ENCODE assay signal across 1 cellular context in genomic region chrX:92231391-92231790, GRCh38.
TF ChIP-seq lines count a peak whose summit lies in the region.

No MANE protein-coding gene starts in this region.

TF ChIP-seq in H1, 55 proteins besides CTCF, POLR2A, EP300 and RAD21:
- no peak for TF ChIP-seq SAP30 (IDR thresholded peaks at IDR 0.05; ENCODE audit: insufficient read depth, insufficient replicate concordance, low read length)
- TF ChIP-seq NANOG (IDR thresholded peaks at IDR 0.05; ENCODE audit: insufficient read depth, low read depth, low read length, poor library complexity, severe bottlenecking): no peak
- TF ChIP-seq TBP (IDR thresholded peaks at IDR 0.05; ENCODE audit: low read depth, low read length): no peak
- no peak for TF ChIP-seq GTF2F1 (IDR thresholded peaks at IDR 0.05; ENCODE audit: borderline replicate concordance, low read depth, low read length)
- TF ChIP-seq SUZ12 (IDR thresholded peaks at IDR 0.05; ENCODE audit: low read length): no peak
- TF ChIP-seq HDAC6 (IDR thresholded peaks at IDR 0.05; ENCODE audit: low read depth, low read length): no peak
- TF ChIP-seq EGR1 (IDR thresholded peaks at IDR 0.05; ENCODE audit: borderline replicate concordance, low read depth, low read length): no peak
- TF ChIP-seq, protein P1, sequence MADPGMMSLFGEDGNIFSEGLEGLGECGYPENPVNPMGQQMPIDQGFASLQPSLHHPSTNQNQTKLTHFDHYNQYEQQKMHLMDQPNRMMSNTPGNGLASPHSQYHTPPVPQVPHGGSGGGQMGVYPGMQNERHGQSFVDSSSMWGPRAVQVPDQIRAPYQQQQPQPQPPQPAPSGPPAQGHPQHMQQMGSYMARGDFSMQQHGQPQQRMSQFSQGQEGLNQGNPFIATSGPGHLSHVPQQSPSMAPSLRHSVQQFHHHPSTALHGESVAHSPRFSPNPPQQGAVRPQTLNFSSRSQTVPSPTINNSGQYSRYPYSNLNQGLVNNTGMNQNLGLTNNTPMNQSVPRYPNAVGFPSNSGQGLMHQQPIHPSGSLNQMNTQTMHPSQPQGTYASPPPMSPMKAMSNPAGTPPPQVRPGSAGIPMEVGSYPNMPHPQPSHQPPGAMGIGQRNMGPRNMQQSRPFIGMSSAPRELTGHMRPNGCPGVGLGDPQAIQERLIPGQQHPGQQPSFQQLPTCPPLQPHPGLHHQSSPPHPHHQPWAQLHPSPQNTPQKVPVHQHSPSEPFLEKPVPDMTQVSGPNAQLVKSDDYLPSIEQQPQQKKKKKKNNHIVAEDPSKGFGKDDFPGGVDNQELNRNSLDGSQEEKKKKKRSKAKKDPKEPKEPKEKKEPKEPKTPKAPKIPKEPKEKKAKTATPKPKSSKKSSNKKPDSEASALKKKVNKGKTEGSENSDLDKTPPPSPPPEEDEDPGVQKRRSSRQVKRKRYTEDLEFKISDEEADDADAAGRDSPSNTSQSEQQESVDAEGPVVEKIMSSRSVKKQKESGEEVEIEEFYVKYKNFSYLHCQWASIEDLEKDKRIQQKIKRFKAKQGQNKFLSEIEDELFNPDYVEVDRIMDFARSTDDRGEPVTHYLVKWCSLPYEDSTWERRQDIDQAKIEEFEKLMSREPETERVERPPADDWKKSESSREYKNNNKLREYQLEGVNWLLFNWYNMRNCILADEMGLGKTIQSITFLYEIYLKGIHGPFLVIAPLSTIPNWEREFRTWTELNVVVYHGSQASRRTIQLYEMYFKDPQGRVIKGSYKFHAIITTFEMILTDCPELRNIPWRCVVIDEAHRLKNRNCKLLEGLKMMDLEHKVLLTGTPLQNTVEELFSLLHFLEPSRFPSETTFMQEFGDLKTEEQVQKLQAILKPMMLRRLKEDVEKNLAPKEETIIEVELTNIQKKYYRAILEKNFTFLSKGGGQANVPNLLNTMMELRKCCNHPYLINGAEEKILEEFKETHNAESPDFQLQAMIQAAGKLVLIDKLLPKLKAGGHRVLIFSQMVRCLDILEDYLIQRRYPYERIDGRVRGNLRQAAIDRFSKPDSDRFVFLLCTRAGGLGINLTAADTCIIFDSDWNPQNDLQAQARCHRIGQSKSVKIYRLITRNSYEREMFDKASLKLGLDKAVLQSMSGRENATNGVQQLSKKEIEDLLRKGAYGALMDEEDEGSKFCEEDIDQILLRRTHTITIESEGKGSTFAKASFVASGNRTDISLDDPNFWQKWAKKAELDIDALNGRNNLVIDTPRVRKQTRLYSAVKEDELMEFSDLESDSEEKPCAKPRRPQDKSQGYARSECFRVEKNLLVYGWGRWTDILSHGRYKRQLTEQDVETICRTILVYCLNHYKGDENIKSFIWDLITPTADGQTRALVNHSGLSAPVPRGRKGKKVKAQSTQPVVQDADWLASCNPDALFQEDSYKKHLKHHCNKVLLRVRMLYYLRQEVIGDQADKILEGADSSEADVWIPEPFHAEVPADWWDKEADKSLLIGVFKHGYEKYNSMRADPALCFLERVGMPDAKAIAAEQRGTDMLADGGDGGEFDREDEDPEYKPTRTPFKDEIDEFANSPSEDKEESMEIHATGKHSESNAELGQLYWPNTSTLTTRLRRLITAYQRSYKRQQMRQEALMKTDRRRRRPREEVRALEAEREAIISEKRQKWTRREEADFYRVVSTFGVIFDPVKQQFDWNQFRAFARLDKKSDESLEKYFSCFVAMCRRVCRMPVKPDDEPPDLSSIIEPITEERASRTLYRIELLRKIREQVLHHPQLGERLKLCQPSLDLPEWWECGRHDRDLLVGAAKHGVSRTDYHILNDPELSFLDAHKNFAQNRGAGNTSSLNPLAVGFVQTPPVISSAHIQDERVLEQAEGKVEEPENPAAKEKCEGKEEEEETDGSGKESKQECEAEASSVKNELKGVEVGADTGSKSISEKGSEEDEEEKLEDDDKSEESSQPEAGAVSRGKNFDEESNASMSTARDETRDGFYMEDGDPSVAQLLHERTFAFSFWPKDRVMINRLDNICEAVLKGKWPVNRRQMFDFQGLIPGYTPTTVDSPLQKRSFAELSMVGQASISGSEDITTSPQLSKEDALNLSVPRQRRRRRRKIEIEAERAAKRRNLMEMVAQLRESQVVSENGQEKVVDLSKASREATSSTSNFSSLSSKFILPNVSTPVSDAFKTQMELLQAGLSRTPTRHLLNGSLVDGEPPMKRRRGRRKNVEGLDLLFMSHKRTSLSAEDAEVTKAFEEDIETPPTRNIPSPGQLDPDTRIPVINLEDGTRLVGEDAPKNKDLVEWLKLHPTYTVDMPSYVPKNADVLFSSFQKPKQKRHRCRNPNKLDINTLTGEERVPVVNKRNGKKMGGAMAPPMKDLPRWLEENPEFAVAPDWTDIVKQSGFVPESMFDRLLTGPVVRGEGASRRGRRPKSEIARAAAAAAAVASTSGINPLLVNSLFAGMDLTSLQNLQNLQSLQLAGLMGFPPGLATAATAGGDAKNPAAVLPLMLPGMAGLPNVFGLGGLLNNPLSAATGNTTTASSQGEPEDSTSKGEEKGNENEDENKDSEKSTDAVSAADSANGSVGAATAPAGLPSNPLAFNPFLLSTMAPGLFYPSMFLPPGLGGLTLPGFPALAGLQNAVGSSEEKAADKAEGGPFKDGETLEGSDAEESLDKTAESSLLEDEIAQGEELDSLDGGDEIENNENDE (IDR thresholded peaks at IDR 0.05; ENCODE audit: insufficient replicate concordance, low read length): no peak
- no peak for TF ChIP-seq RFX5 (IDR thresholded peaks at IDR 0.05; ENCODE audit: borderline replicate concordance, low read depth, low read length)
- no peak for TF ChIP-seq GABPA (IDR thresholded peaks at IDR 0.05; ENCODE audit: borderline replicate concordance, insufficient read depth, low read length)
- TF ChIP-seq SIRT6 (IDR thresholded peaks at IDR 0.05; ENCODE audit: low read length): no peak
- TF ChIP-seq POU5F1 (IDR thresholded peaks at IDR 0.05; ENCODE audit: low read depth, low read length): no peak
- no peak for TF ChIP-seq JUN (IDR thresholded peaks at IDR 0.05; ENCODE audit: low read depth, low read length)
- no peak for TF ChIP-seq PHF8 (conservative IDR thresholded peaks at IDR 0.05; ENCODE audit: low read depth, low read length)
- no peak for TF ChIP-seq TAF7 (optimal IDR thresholded peaks at IDR 0.05; ENCODE audit: borderline replicate concordance, low read depth, low read length)
- no peak for TF ChIP-seq CREB1 (IDR thresholded peaks at IDR 0.05)
- TF ChIP-seq, protein P2, sequence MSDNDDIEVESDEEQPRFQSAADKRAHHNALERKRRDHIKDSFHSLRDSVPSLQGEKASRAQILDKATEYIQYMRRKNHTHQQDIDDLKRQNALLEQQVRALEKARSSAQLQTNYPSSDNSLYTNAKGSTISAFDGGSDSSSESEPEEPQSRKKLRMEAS (IDR thresholded peaks at IDR 0.05): no peak
- TF ChIP-seq BCL11A (IDR thresholded peaks at IDR 0.05; ENCODE audit: low read depth in 2 of 2, low read length in 2 of 2): no peak
- TF ChIP-seq ZNF274 (IDR thresholded peaks at IDR 0.05; ENCODE audit: borderline replicate concordance, extremely low read depth, low read length): no peak
- TF ChIP-seq KDM1A (IDR thresholded peaks at IDR 0.05; ENCODE audit: borderline replicate concordance, low read length): no peak
